In genomic region chr16:30377812-30378235, GRCh38 we compare ENCODE assay signal across 8 cellular contexts. TPM values are rescaled to one million over a fixed set of nuclear protein-coding genes. Genes with fewer than 3 reads are reported as not detected.
A peak's percentile ranks its signal among the peaks of the same experiment; 100 is the strongest.
DNase-seq lines count a peak whose midpoint lies in the region; ATAC-seq, FAIRE-seq and TF ChIP-seq lines count a peak whose summit lies in the region.

No MANE protein-coding gene starts in this region.

- peak overlapping the region; percentile 50 for H3K4me3 ChIP-seq in bronchial epithelial cell (ENCODE audit: low read depth, low read length)

- ATAC-seq in GM18517 (IDR thresholded peaks at IDR 0.05; ENCODE audit: unreplicated experiment) (peak; percentile 38), HG03039 (IDR thresholded peaks at IDR 0.05; ENCODE audit: unreplicated experiment) (peak; percentile 36), HG03095 (IDR thresholded peaks at IDR 0.05; ENCODE audit: unreplicated experiment) (no peak)

- H3K27ac ChIP-seq in VCaP: peak overlapping the region; percentile 93

- DNase-seq in NCI-H2107 treated with DMSO at 0.1 percent for 48 hours (lab: John Stamatoyannopoulos, UW; ENCODE audit: unreplicated experiment) (peak; percentile 73), bronchial epithelial cell (ENCODE audit: low read depth) (peak; percentile 59), inferior parietal cortex (ENCODE audit: extremely low spot score) (peak; percentile 95), smooth muscle cell of the brain vasculature (ENCODE audit: low read depth, low spot score) (peak; percentile 65)

- no peak for FAIRE-seq in bronchial epithelial cell (lab: Jason Lieb, UNC)

- no peaks in the 10 kb centered on the region for H3K36me3 ChIP-seq in bronchial epithelial cell (ENCODE audit: control insufficient read depth, insufficient read depth, low read length)

- TF ChIP-seq CTCF in VCaP (conservative IDR thresholded peaks at IDR 0.05) (no peak), bronchial epithelial cell (IDR thresholded peaks at IDR 0.05; ENCODE audit: insufficient read depth, low read length, severe bottlenecking) (no peak)

- no peaks in the 10 kb centered on the region for H3K27me3 ChIP-seq in bronchial epithelial cell (ENCODE audit: control insufficient read depth, insufficient read depth, low read length)

RNA-seq across cellular contexts. Expression of gene MYL11, which starts 3.2 kb away (rescaled TPM):
- total RNA-seq in bronchial epithelial cell: not detected in 2 replicates

RNA-seq across cellular contexts. Expression of gene SEPTIN1, which starts 4.5 kb away (rescaled TPM):
- total RNA-seq in bronchial epithelial cell: under 0.01 TPM in 1 of 2 replicates, not detected in the other

RNA-seq across cellular contexts. Expression of gene TBC1D10B, which starts 7.5 kb away (rescaled TPM):
- total RNA-seq in bronchial epithelial cell: 13.7 and 15.6 TPM in 2 replicates

RNA-seq across cellular contexts. Expression of gene ZNF48, which starts 17.4 kb away (rescaled TPM):
- 11.4 and 12.9 TPM in 2 replicates for total RNA-seq in bronchial epithelial cell

RNA-seq across cellular contexts. Expression of gene CD2BP2, which starts 22.7 kb away (rescaled TPM):
- total RNA-seq in bronchial epithelial cell: 37.6 and 39.8 TPM in 2 replicates
